In genomic region chr1:85307987-85308836, GRCh38 we compare ENCODE assay signal across 8 cellular contexts. TPM values are rescaled to one million over a fixed set of nuclear protein-coding genes. Genes with fewer than 3 reads are reported as not detected.
A peak's percentile ranks its signal among the peaks of the same experiment; 100 is the strongest.
DNase-seq lines count a peak whose midpoint lies in the region; ATAC-seq and TF ChIP-seq lines count a peak whose summit lies in the region.

No MANE protein-coding gene starts in this region.

- H3K36me3 ChIP-seq in NT2/D1 (ENCODE audit: insufficient read depth, insufficient read length, low read length) (no peaks in the 10 kb centered on the region), mucosa of stomach (ENCODE audit: control insufficient read depth, insufficient read depth, low read length) (no peaks in the 10 kb centered on the region)

- TF ChIP-seq CTCF in epithelial cell of proximal tubule (conservative IDR thresholded peaks at IDR 0.05; ENCODE audit: low read depth, low read length) = peak; percentile 99

- H3K4me3 ChIP-seq in NT2/D1 (ENCODE audit: insufficient read length, low read depth) (no peak overlapping the region), epithelial cell of proximal tubule (ENCODE audit: low read depth, low read length) (no peak overlapping the region), mucosa of stomach (ENCODE audit: low read length) (peak overlapping the region; percentile 38)

- ATAC-seq in GM21390 (IDR thresholded peaks at IDR 0.05; ENCODE audit: unreplicated experiment) = peak; percentile 89

- H3K27me3 ChIP-seq in NT2/D1 (ENCODE audit: insufficient read depth, insufficient read length) (peaks cover 3% of the 10 kb centered on the region), mucosa of stomach (ENCODE audit: control insufficient read depth, insufficient read depth, low read length) (no peaks in the 10 kb centered on the region)

- H3K4me1 ChIP-seq in NT2/D1 (ENCODE audit: insufficient read depth, insufficient read length) (no peaks in the 10 kb centered on the region), mucosa of stomach (ENCODE audit: control insufficient read depth, insufficient read depth, low read length) (peaks cover 6% of the 10 kb centered on the region)

- DNase-seq in D341Med (ENCODE audit: low spot score) = peak; percentile 87
- DNase-seq in HS-5 (ENCODE audit: low read depth) = peak; percentile 68
- DNase-seq in NT2/D1 (ENCODE audit: low read depth, low spot score) = peak; percentile 91
- DNase-seq in activated T-cell treated with anti-CD3 and anti-CD28 coated beads for 24 hours (ENCODE audit: low read depth) = peak; percentile 47
- no peak for DNase-seq in epithelial cell of proximal tubule (ENCODE audit: low read depth)
- peak; percentile 27 to 47 for DNase-seq in stimulated activated CD8-positive, alpha-beta memory T cell treated with anti-CD3 and anti-CD28 coated beads, Interleukin-7, amount 100 ng/mL, for 48 hours (ENCODE audit: extremely low read depth in 1 of 2, low read depth in 1 of 2)

- H3K9me3 ChIP-seq in NT2/D1 (ENCODE audit: insufficient read depth, low read length) (no peaks in the 10 kb centered on the region), mucosa of stomach (ENCODE audit: control insufficient read depth, low read length) (no peaks in the 10 kb centered on the region)

- no peak overlapping the region for H3K9ac ChIP-seq in NT2/D1 (ENCODE audit: insufficient read length, low read depth)
- peak overlapping the region; percentile 56 for H3K9ac ChIP-seq in mucosa of stomach (ENCODE audit: low read length)

RNA-seq across cellular contexts. Expression of gene BCL10, which starts 31.8 kb away (rescaled TPM):
- total RNA-seq in epithelial cell of proximal tubule = 49.2 and 87.9 TPM in 2 replicates

RNA-seq across cellular contexts. Expression of gene C1orf52, which starts 48.8 kb away (rescaled TPM):
- 15.4 and 19.2 TPM in 2 replicates for total RNA-seq in epithelial cell of proximal tubule
